In genomic region chr2:97935719-97936161, GRCh38 we compare ENCODE assay signal across 8 cellular contexts.
DNase-seq lines count a peak whose midpoint lies in the region; ATAC-seq and TF ChIP-seq lines count a peak whose summit lies in the region.

No MANE protein-coding gene starts in this region.

- no peaks in the 10 kb centered on the region for H3F3A ChIP-seq in GM23338 (replicated peaks; ENCODE audit: low read depth)

- H3K4me3 Mint-ChIP-seq in GM23338 (peak overlapping the region; percentile 27; the same call in 1 of the 3 replicates), endothelial cell (ENCODE audit: unreplicated experiment) (no peak overlapping the region)

- H3K4me1 Mint-ChIP-seq in GM23338, result peaks cover 17% of the 10 kb centered on the region
- peaks cover 16% of the 10 kb centered on the region for H3K4me1 Mint-ChIP-seq in endothelial cell (ENCODE audit: unreplicated experiment)

- H3K36me3 ChIP-seq in GM23338 (ENCODE audit: insufficient read depth) (no peaks in the 10 kb centered on the region), OCI-LY3 (replicated peaks; ENCODE audit: low read depth, low read length) (peaks cover 5% of the 10 kb centered on the region)

- H3K4me1 ChIP-seq in GM23338 (ENCODE audit: insufficient read depth) (peaks cover 5% of the 10 kb centered on the region), OCI-LY3 (ENCODE audit: low read length) (peaks cover 63% of the 10 kb centered on the region)

- H3K36me3 Mint-ChIP-seq in GM23338 (ENCODE audit: low read depth) (peaks cover 6% of the 10 kb centered on the region; the same call in 2 of the 3 replicates), endothelial cell (ENCODE audit: low read depth, unreplicated experiment) (no peaks in the 10 kb centered on the region)

- H2AFZ ChIP-seq in GM23338, result no peak overlapping the region
- H2AFZ ChIP-seq in OCI-LY3 (ENCODE audit: low read depth, low read length), result no peak overlapping the region

- H3K79me2 ChIP-seq in GM23338 (replicated peaks; ENCODE audit: insufficient read depth), result peaks cover 93% of the 10 kb centered on the region
- H3K79me2 ChIP-seq in OCI-LY3 (ENCODE audit: low read length), result peaks cover 91% of the 10 kb centered on the region

- H3K27ac ChIP-seq in GM23338 (ENCODE audit: low read depth) (no peak overlapping the region), OCI-LY3 (ENCODE audit: low read length) (no peak overlapping the region)

- H3K27me3 Mint-ChIP-seq in GM23338 (ENCODE audit: insufficient read depth, low read depth, poor library complexity) (peaks cover 4% of the 10 kb centered on the region), endothelial cell (ENCODE audit: unreplicated experiment) (no peaks in the 10 kb centered on the region)

- H3K9me3 Mint-ChIP-seq in GM23338 (peaks cover 10% of the 10 kb centered on the region; the same call in 2 of the 3 replicates), endothelial cell (ENCODE audit: unreplicated experiment) (no peaks in the 10 kb centered on the region)

- no peaks in the 10 kb centered on the region for H3K9me2 ChIP-seq in GM23338 (ENCODE audit: insufficient read depth)

- no peaks in the 10 kb centered on the region for H3K9me3 ChIP-seq in OCI-LY3 (ENCODE audit: insufficient read depth, low read length)

- DNase-seq in AG09319 (ENCODE audit: extremely low read depth, low read depth), result peak; percentile 61
- peak; percentile 25 for DNase-seq in GM23338 (ENCODE audit: low spot score)
- peak; percentile 41 for DNase-seq in iPS-NIHi7 (ENCODE audit: extremely low spot score)
- no peak for DNase-seq in GM19238 (ENCODE audit: insufficient read length, low spot score)
- no peak for DNase-seq in activated T-cell treated with anti-CD3 and anti-CD28 coated beads for 4 hours
- DNase-seq in endothelial cell (ENCODE audit: low spot score), result no peak
- no peak for DNase-seq in activated CD4-positive, alpha-beta T cell treated with anti-CD3 and anti-CD28 coated beads, Interleukin-2, amount 50 U/mL, for 1 hour

- H3K9ac ChIP-seq in OCI-LY3 (ENCODE audit: low read length), result no peak overlapping the region

- peaks cover 18% of the 10 kb centered on the region for H4K20me1 ChIP-seq in GM23338 (replicated peaks; ENCODE audit: insufficient read depth)
- peaks cover 78% of the 10 kb centered on the region for H4K20me1 ChIP-seq in OCI-LY3 (ENCODE audit: insufficient read depth, low read length)

- TF ChIP-seq CTCF in AG09319 (IDR thresholded peaks at IDR 0.05; ENCODE audit: low read depth, low read length), result no peak
- TF ChIP-seq CTCF in GM23338 (conservative IDR thresholded peaks at IDR 0.05; ENCODE audit: low read depth in 2 of 2), result no peak
- TF ChIP-seq CTCF in OCI-LY3 (IDR thresholded peaks at IDR 0.05; ENCODE audit: low read depth, low read length), result no peak
- TF ChIP-seq CTCF in endothelial cell (IDR thresholded peaks at IDR 0.05; ENCODE audit: unreplicated experiment), result no peak

- H3K27me3 ChIP-seq in GM23338 (ENCODE audit: insufficient read depth), result no peaks in the 10 kb centered on the region
- no peaks in the 10 kb centered on the region for H3K27me3 ChIP-seq in OCI-LY3 (ENCODE audit: low read depth, low read length)

- H3K4me3 ChIP-seq in GM23338, result no peak overlapping the region
- peak overlapping the region; percentile 7; the same call in 1 of the 2 replicates for H3K4me3 ChIP-seq in OCI-LY3 (ENCODE audit: low read length)

- H3K4me2 ChIP-seq in GM23338 (peak overlapping the region; percentile 50), OCI-LY3 (ENCODE audit: low read length) (peak overlapping the region; percentile 44)

- no peak overlapping the region; the same call in 1 of the 2 replicates for H3K27ac Mint-ChIP-seq in GM23338
- no peak overlapping the region for H3K27ac Mint-ChIP-seq in endothelial cell (ENCODE audit: unreplicated experiment)

- ATAC-seq in GM23338, result peak; percentile 89

TF ChIP-seq in GM23338, 12 proteins besides CTCF, POLR2A, EP300 and RAD21 (continues in another document):
- TF ChIP-seq REST (IDR thresholded peaks at IDR 0.05; ENCODE audit: unreplicated experiment) (no peak), ETS1 (IDR thresholded peaks at IDR 0.05) (no peak)

Comparison
In these comparisons a context has a peak if more than half of its experiments do, and no peak if none do; other contexts are left out.
1. DNase-seq: peak in AG09319 (single experiment), GM23338 (single experiment) and iPS-NIHi7 (single experiment); none in GM19238 (single experiment), activated T-cell treated with anti-CD3 and anti-CD28 coated beads for 4 hours (single experiment), endothelial cell (single experiment) and activated CD4-positive, alpha-beta T cell treated with anti-CD3 and anti-CD28 coated beads, Interleukin-2, amount 50 U/mL, for 1 hour (single experiment).